Comparison of ENCODE assay signal across 1 cellular context in genomic region chr12:53185582-53186153, GRCh38.
TF ChIP-seq lines count a peak whose summit lies in the region.

No MANE protein-coding gene starts in this region.

TF ChIP-seq in HCT116, 20 proteins besides CTCF, POLR2A, EP300 and RAD21:
- TF ChIP-seq EZH2 (IDR thresholded peaks at IDR 0.05) (no peak), FOSL1 (IDR thresholded peaks at IDR 0.05; ENCODE audit: low read depth) (no peak), CBX3 (IDR thresholded peaks at IDR 0.05; ENCODE audit: low read depth) (no peak), YY1 (IDR thresholded peaks at IDR 0.05; ENCODE audit: extremely low read depth, insufficient replicate concordance, low read depth, low read length) (no peak), EZH2phosphoT487 (IDR thresholded peaks at IDR 0.05; ENCODE audit: borderline replicate concordance) (no peak), ZNF274 (IDR thresholded peaks at IDR 0.05; ENCODE audit: low read depth, low read length) (no peak), SRF (IDR thresholded peaks at IDR 0.05; ENCODE audit: low read depth) (no peak), POLR2AphosphoS5 (IDR thresholded peaks at IDR 0.05; ENCODE audit: low read depth, low read length) (no peak), TCF7L2 (IDR thresholded peaks at IDR 0.05; ENCODE audit: borderline replicate concordance, extremely low read depth, insufficient read depth, insufficient read length) (no peak), SIN3A (IDR thresholded peaks at IDR 0.05; ENCODE audit: low read depth) (no peak), MAX (IDR thresholded peaks at IDR 0.05) (no peak), EGR1 (IDR thresholded peaks at IDR 0.05; ENCODE audit: low read depth) (no peak), SP1 (IDR thresholded peaks at IDR 0.05; ENCODE audit: low read depth) (no peak), ZFX (IDR thresholded peaks at IDR 0.05) (no peak), ATF3 (IDR thresholded peaks at IDR 0.05) (no peak)
- TF ChIP-seq, protein P1, sequence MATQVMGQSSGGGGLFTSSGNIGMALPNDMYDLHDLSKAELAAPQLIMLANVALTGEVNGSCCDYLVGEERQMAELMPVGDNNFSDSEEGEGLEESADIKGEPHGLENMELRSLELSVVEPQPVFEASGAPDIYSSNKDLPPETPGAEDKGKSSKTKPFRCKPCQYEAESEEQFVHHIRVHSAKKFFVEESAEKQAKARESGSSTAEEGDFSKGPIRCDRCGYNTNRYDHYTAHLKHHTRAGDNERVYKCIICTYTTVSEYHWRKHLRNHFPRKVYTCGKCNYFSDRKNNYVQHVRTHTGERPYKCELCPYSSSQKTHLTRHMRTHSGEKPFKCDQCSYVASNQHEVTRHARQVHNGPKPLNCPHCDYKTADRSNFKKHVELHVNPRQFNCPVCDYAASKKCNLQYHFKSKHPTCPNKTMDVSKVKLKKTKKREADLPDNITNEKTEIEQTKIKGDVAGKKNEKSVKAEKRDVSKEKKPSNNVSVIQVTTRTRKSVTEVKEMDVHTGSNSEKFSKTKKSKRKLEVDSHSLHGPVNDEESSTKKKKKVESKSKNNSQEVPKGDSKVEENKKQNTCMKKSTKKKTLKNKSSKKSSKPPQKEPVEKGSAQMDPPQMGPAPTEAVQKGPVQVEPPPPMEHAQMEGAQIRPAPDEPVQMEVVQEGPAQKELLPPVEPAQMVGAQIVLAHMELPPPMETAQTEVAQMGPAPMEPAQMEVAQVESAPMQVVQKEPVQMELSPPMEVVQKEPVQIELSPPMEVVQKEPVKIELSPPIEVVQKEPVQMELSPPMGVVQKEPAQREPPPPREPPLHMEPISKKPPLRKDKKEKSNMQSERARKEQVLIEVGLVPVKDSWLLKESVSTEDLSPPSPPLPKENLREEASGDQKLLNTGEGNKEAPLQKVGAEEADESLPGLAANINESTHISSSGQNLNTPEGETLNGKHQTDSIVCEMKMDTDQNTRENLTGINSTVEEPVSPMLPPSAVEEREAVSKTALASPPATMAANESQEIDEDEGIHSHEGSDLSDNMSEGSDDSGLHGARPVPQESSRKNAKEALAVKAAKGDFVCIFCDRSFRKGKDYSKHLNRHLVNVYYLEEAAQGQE (IDR thresholded peaks at IDR 0.05; ENCODE audit: low read depth) = no peak
- TF ChIP-seq, protein P2, sequence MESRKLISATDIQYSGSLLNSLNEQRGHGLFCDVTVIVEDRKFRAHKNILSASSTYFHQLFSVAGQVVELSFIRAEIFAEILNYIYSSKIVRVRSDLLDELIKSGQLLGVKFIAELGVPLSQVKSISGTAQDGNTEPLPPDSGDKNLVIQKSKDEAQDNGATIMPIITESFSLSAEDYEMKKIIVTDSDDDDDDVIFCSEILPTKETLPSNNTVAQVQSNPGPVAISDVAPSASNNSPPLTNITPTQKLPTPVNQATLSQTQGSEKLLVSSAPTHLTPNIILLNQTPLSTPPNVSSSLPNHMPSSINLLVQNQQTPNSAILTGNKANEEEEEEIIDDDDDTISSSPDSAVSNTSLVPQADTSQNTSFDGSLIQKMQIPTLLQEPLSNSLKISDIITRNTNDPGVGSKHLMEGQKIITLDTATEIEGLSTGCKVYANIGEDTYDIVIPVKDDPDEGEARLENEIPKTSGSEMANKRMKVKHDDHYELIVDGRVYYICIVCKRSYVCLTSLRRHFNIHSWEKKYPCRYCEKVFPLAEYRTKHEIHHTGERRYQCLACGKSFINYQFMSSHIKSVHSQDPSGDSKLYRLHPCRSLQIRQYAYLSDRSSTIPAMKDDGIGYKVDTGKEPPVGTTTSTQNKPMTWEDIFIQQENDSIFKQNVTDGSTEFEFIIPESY (IDR thresholded peaks at IDR 0.05; ENCODE audit: extremely low read depth, insufficient replicate concordance, low read length) = no peak
